8 cellular contexts compared by ENCODE assay signal in the genomic region with DNA sequence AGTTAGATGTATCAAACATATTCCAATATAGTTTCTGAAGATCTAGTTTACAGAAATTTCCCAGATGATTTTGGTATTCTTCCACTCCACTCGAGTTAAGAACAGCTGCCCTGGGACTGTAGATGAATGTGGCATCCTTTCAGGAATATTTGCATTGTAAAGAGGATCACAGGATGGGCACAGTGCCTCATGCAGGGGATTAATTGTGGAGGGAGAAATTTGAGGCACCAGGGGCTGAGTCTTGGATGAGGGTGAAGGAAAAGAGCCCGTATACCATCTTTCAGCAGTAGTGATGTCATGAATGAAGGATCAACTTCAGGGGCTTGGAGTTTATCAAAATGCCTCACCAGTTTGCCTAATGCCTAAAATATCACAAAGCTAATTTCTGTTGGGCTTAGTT.
"Had no signal": no experiment of that assay in that cellular context is flagged by ENCODE, and none has a peak within 500 bp of the region (broad histone marks: within the 10 kb centered on the region; RNA-seq: fewer than 3 reads in every experiment).

No MANE protein-coding gene starts in this region.

- FAIRE-seq: G401.6, GM12878, GM12891, GM12892, GM18507, GM19239 had no signal

- DNase-seq: GDM1, GF-D8 had no signal

- H3K4me3 ChIP-seq: GM12878 had no signal
